ENCODE assay signal across 25 cellular contexts in the genomic region with DNA sequence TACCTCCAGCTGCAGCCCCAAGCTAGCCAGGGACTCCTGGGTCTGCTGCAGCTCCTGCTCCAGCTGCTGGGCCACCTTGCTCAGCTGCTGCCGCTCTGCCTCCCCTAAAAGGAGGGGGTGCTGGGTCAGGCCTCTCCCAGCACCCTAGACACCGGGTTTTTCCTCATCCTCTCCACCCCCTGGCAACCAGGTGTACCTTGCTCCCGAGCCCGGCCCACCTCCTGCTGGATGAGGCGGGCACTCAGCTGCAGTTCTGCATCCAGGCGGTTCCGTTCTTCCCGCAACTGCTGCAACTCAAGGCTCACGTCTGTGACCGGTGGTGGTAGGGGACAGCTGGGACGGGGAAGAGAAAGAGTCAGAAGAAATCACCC. TPM values are rescaled to one million over a fixed set of nuclear protein-coding genes. Genes with fewer than 3 reads are reported as not detected.
"Had no signal": no experiment of that assay in that cellular context is flagged by ENCODE, and none has a peak within 500 bp of the region (broad histone marks: within the 10 kb centered on the region; RNA-seq: fewer than 3 reads in every experiment).

No MANE protein-coding gene starts in this region.

- H3K4me2 ChIP-seq: KMS-11 had no signal

- H3K4me3 ChIP-seq: body of pancreas had no signal

- ATAC-seq: activated CD8-positive, alpha-beta memory T cell treated with anti-CD3 and anti-CD28 coated beads, Interleukin-2, amount 10 ng/mL, durations not matched to agents 7 days and 5 days; body of pancreas; WTC11 had no signal

- H3K27ac Mint-ChIP-seq: activated CD8-positive, alpha-beta memory T cell treated with anti-CD3 and anti-CD28 coated beads, Interleukin-2, amount 10 ng/mL, durations not matched to agents 7 days and 5 days; activated naive CD4-positive, alpha-beta T cell treated with anti-CD3 and anti-CD28 coated beads, Interleukin-2, amount 50 U/mL, for 24 hours; activated T-cell treated with anti-CD3 and anti-CD28 coated beads, Interleukin-2, amount 50 U/mL, for 24 hours; activated T-helper 1 cell treated with anti-CD3 and anti-CD28 coated beads, Interleukin-12 subunit alpha, Interleukin-12 subunit beta, Interleukin-2, Interleukin-4 antibody, amounts not matched to agents 30 ng/mL and 10 ng/mL and 1 ng/mL, durations not matched to agents 14 hours and 24 hours and 36 hours; T-helper 1 cell treated with Interleukin-12 subunit alpha and Interleukin-12 subunit beta and Interleukin-4 antibody, amounts not matched to agents 30 μg/mL and 1 μg/mL, for 36 hours; WTC11 had no signal

- H3K4me1 Mint-ChIP-seq: activated naive CD4-positive, alpha-beta T cell treated with anti-CD3 and anti-CD28 coated beads, Interleukin-2, amount 50 U/mL, for 24 hours had no signal

- DNase-seq: activated CD4-positive, alpha-beta T cell treated with anti-CD3 and anti-CD28 coated beads for 48 hours; activated CD4-positive, alpha-beta T cell treated with anti-CD3 and anti-CD28 coated beads, Interleukin-2, amount 50 U/mL, for 4 hours; activated CD4-positive, CD25-positive, alpha-beta regulatory T cell treated with anti-CD3 and anti-CD28 coated beads, Interleukin-2, amount 50 U/mL, for 72 hours; activated CD8-positive, alpha-beta memory T cell treated with anti-CD3 and anti-CD28 coated beads, Interleukin-2, amount 10 ng/mL, durations not matched to agents 7 days and 5 days; activated effector memory CD4-positive, alpha-beta T cell treated with Interleukin-2 at 50 U/mL for 16 hours; activated naive CD4-positive, alpha-beta T cell; activated T-cell treated with anti-CD3 and anti-CD28 coated beads, Interleukin-2, amount 50 U/mL, for 24 hours; aorta; body of pancreas; NCI-H1092; NCI-H1417; NCI-H1930; NCI-H2107; NCI-H2171 treated with DMSO at 0.1 percent for 48 hours; NCI-H226; NCI-H510A treated with DMSO at 0.1 percent for 48 hours; NCI-H69; SHP77 treated with DMSO at 0.1 percent for 48 hours had no signal

- H3K4me1 ChIP-seq: body of pancreas had no signal

- H3K9me3 Mint-ChIP-seq: activated naive CD4-positive, alpha-beta T cell treated with anti-CD3 and anti-CD28 coated beads, Interleukin-2, amount 50 U/mL, for 24 hours; activated T-cell treated with anti-CD3 and anti-CD28 coated beads, Interleukin-2, amount 50 U/mL, for 24 hours; activated T-helper 1 cell treated with anti-CD3 and anti-CD28 coated beads, Interleukin-12 subunit alpha, Interleukin-12 subunit beta, Interleukin-2, Interleukin-4 antibody, amounts not matched to agents 30 ng/mL and 10 ng/mL and 1 ng/mL, durations not matched to agents 14 hours and 24 hours and 36 hours; T-helper 1 cell treated with Interleukin-12 subunit alpha and Interleukin-12 subunit beta and Interleukin-4 antibody, amounts not matched to agents 30 μg/mL and 1 μg/mL, for 36 hours; WTC11 had no signal

- H3K27me3 ChIP-seq: body of pancreas had no signal

- H3K27me3 Mint-ChIP-seq: activated CD8-positive, alpha-beta memory T cell treated with anti-CD3 and anti-CD28 coated beads, Interleukin-2, amount 10 ng/mL, durations not matched to agents 7 days and 5 days; activated naive CD4-positive, alpha-beta T cell treated with anti-CD3 and anti-CD28 coated beads, Interleukin-2, amount 50 U/mL, for 24 hours; activated T-cell treated with anti-CD3 and anti-CD28 coated beads, Interleukin-2, amount 50 U/mL, for 24 hours had no signal

- H3K4me3 Mint-ChIP-seq: activated CD8-positive, alpha-beta memory T cell treated with anti-CD3 and anti-CD28 coated beads, Interleukin-2, amount 10 ng/mL, durations not matched to agents 7 days and 5 days; activated naive CD4-positive, alpha-beta T cell treated with anti-CD3 and anti-CD28 coated beads, Interleukin-2, amount 50 U/mL, for 24 hours; activated T-cell treated with anti-CD3 and anti-CD28 coated beads, Interleukin-2, amount 50 U/mL, for 24 hours; activated T-helper 1 cell treated with anti-CD3 and anti-CD28 coated beads, Interleukin-12 subunit alpha, Interleukin-12 subunit beta, Interleukin-2, Interleukin-4 antibody, amounts not matched to agents 30 ng/mL and 10 ng/mL and 1 ng/mL, durations not matched to agents 14 hours and 24 hours and 36 hours; T-helper 1 cell treated with Interleukin-12 subunit alpha and Interleukin-12 subunit beta and Interleukin-4 antibody, amounts not matched to agents 30 μg/mL and 1 μg/mL, for 36 hours; WTC11 had no signal

- H3K27ac ChIP-seq: body of pancreas, KMS-11 had no signal

- H3K9ac ChIP-seq: KMS-11 had no signal

- H3K9me3 ChIP-seq: body of pancreas had no signal

RNA-seq across cellular contexts. Expression of a gene that starts 6.1 kb away (rescaled TPM):
- total RNA-seq: activated CD8-positive, alpha-beta memory T cell treated with anti-CD3 and anti-CD28 coated beads, Interleukin-2, amount 10 ng/mL, durations not matched to agents 7 days and 5 days; activated T-helper 1 cell treated with anti-CD3 and anti-CD28 coated beads, Interleukin-12 subunit alpha, Interleukin-12 subunit beta, Interleukin-2, Interleukin-4 antibody, amounts not matched to agents 30 ng/mL and 10 ng/mL and 1 ng/mL, durations not matched to agents 14 hours and 24 hours and 36 hours; aorta; body of pancreas; MCF 10A; SK-MEL-5 had no signal
- polyA plus RNA-seq: aorta had no signal

RNA-seq across cellular contexts. Expression of a gene that starts 24.7 kb away (rescaled TPM):
- total RNA-seq: activated CD8-positive, alpha-beta memory T cell treated with anti-CD3 and anti-CD28 coated beads, Interleukin-2, amount 10 ng/mL, durations not matched to agents 7 days and 5 days; activated T-helper 1 cell treated with anti-CD3 and anti-CD28 coated beads, Interleukin-12 subunit alpha, Interleukin-12 subunit beta, Interleukin-2, Interleukin-4 antibody, amounts not matched to agents 30 ng/mL and 10 ng/mL and 1 ng/mL, durations not matched to agents 14 hours and 24 hours and 36 hours; aorta; body of pancreas; SK-MEL-5; WTC11 had no signal
- polyA plus RNA-seq: aorta had no signal

RNA-seq across cellular contexts. Expression of a gene that starts 25.5 kb away (rescaled TPM):
- total RNA-seq: activated CD8-positive, alpha-beta memory T cell treated with anti-CD3 and anti-CD28 coated beads, Interleukin-2, amount 10 ng/mL, durations not matched to agents 7 days and 5 days; activated T-helper 1 cell treated with anti-CD3 and anti-CD28 coated beads, Interleukin-12 subunit alpha, Interleukin-12 subunit beta, Interleukin-2, Interleukin-4 antibody, amounts not matched to agents 30 ng/mL and 10 ng/mL and 1 ng/mL, durations not matched to agents 14 hours and 24 hours and 36 hours; SK-MEL-5 had no signal
